In genomic region chr6:142155895-142156757, GRCh38 we compare ENCODE assay signal across 8 cellular contexts. TPM values are rescaled to one million over a fixed set of nuclear protein-coding genes. Genes with fewer than 3 reads are reported as not detected.
DNase-seq lines count a peak whose midpoint lies in the region; ATAC-seq and TF ChIP-seq lines count a peak whose summit lies in the region.

No MANE protein-coding gene starts in this region.

- H3K4me1 ChIP-seq in body of pancreas (peaks cover 3% of the 10 kb centered on the region), left lung (peaks cover 0 to 10% of the 10 kb centered on the region in 2 donors)

- peak; percentile 63 for ATAC-seq in GM19328 (IDR thresholded peaks at IDR 0.05; ENCODE audit: unreplicated experiment)
- ATAC-seq in body of pancreas: peak; percentile 56
- ATAC-seq in left lung: peak; percentile 82
- ATAC-seq in HG03571 (IDR thresholded peaks at IDR 0.05; ENCODE audit: unreplicated experiment): no peak
- ATAC-seq in HG03039 (IDR thresholded peaks at IDR 0.05; ENCODE audit: unreplicated experiment): no peak

- H3K36me3 ChIP-seq in body of pancreas (replicated peaks in 1 of 2; ENCODE audit: insufficient read depth in 1 of 2, low read depth in 2 of 2) (no peaks in the 10 kb centered on the region), left lung (no peaks in the 10 kb centered on the region)

- intact Hi-C loops in body of pancreas (cut with DNase I) (loop anchor here (10.0 kb wide), 1 partner anchor 229 kb away; no protein-coding TSS in a partner anchor), left lung (cut with DNase I) (loop anchor here in 1 of 2 donors (10.0 kb wide), 1 partner anchor 229 kb away; no protein-coding TSS in a partner anchor)

- H3K27me3 ChIP-seq in body of pancreas (no peaks in the 10 kb centered on the region), left lung (no peaks in the 10 kb centered on the region)

- H3K27ac ChIP-seq in body of pancreas: no peak overlapping the region
- no peak overlapping the region for H3K27ac ChIP-seq in left lung

- TF ChIP-seq POLR2A in body of pancreas (IDR thresholded peaks at IDR 0.05): no peak

- 21 to 27% methylated on average over 5 of the region's 5 CpGs for WGBS in body of pancreas, 2 donors

- TF ChIP-seq CTCF in body of pancreas (IDR thresholded peaks at IDR 0.05) (peak in 6 of 7 experiments; percentile 29 to 49 (median 42)), left lung (IDR thresholded peaks at IDR 0.05) (peak; percentile 27 to 32)

- no peak overlapping the region for H3K4me3 ChIP-seq in body of pancreas
- H3K4me3 ChIP-seq in left lung: no peak overlapping the region

- no peaks in the 10 kb centered on the region for H3K9me3 ChIP-seq in body of pancreas
- no peaks in the 10 kb centered on the region for H3K9me3 ChIP-seq in left lung

- DNase-seq in CD1c-positive myeloid dendritic cell (ENCODE audit: extremely low spot score) (peak; percentile 51), M059J (ENCODE audit: low read depth) (peak; percentile 32), body of pancreas (no peak), left lung (no peak), ureter (ENCODE audit: low spot score) (no peak)

RNA-seq across cellular contexts. Expression of gene VTA1, which starts 9.1 kb away (rescaled TPM):
- total RNA-seq in M059J (2014; rRNA removed; shearing (Covaris generic)): 133 and 178 TPM in 2 replicates
- 10 to 100 TPM in 1 of 2 donors, 1 to 10 TPM in 1; 5.9 to 11.9 TPM for total RNA-seq in body of pancreas
- total RNA-seq in left lung: 10 to 100 TPM; 33.2 to 35.5 TPM
- total RNA-seq in ureter: 42.3 TPM

RNA-seq across cellular contexts. Expression of gene NMBR, which starts 9.2 kb away (rescaled TPM):
- 0.30 TPM in 1 of 2 replicates, not detected in the other for total RNA-seq in M059J (2014; rRNA removed; shearing (Covaris generic))
- total RNA-seq in body of pancreas: not detected
- not detected for total RNA-seq in left lung
- total RNA-seq in ureter: not detected

RNA-seq across cellular contexts. Expression of gene GJE1, which starts 23.4 kb away (rescaled TPM):
- not detected in 2 replicates for total RNA-seq in M059J (2014; rRNA removed; shearing (Covaris generic))
- total RNA-seq in body of pancreas (not detected), left lung (not detected), ureter (not detected)

Comparison
In these comparisons a context has a peak if more than half of its experiments do, and no peak if none do; other contexts are left out.
1. DNase-seq: peak in CD1c-positive myeloid dendritic cell (single experiment) and M059J (single experiment); none in body of pancreas (0 of 4), left lung (0 of 2) and ureter (single experiment).
2. ATAC-seq: peak in GM19328 (single experiment), body of pancreas (single experiment) and left lung (single experiment); none in HG03571 (single experiment) and HG03039 (single experiment).